In genomic region chr13:91154954-91155353, GRCh38 we compare ENCODE assay signal across 12 cellular contexts.
DNase-seq lines count a peak whose midpoint lies in the region; ATAC-seq and TF ChIP-seq lines count a peak whose summit lies in the region.
"Had no signal": no experiment of that assay in that cellular context is flagged by ENCODE, and none has a peak within 500 bp of the region (broad histone marks: within the 10 kb centered on the region; RNA-seq: fewer than 3 reads in every experiment).

No MANE protein-coding gene starts in this region.

- DNase-seq in MV-4-11 (lab: John Stamatoyannopoulos, UW) (peak; percentile 97), left lung (no peak), dorsolateral prefrontal cortex (no peak), H7 (no peak), GM19240 (ENCODE audit: insufficient read length, low spot score) (no peak)
- DNase-seq: activated B cell treated with CpG ODN at 0.5 μM for 24 hours, IMR-90, NCI-H774 had no signal

- peak overlapping the region; percentile 5 to 66 for H3K27ac ChIP-seq in left lung
- H3K27ac ChIP-seq in dorsolateral prefrontal cortex: no peak overlapping the region

- intact Hi-C loops in left lung (cut with DNase I): no loop called here
- intact Hi-C loops in dorsolateral prefrontal cortex (cut with DNase I): no loop called here

- peak; percentile 84 for ATAC-seq in GM18517 (IDR thresholded peaks at IDR 0.05; ENCODE audit: unreplicated experiment)
- peak; percentile 90 for ATAC-seq in HG02642 (IDR thresholded peaks at IDR 0.05; ENCODE audit: poor library complexity, unreplicated experiment)
- peak; percentile 82 for ATAC-seq in left lung
- no peak for ATAC-seq in GM21737 (IDR thresholded peaks at IDR 0.05; ENCODE audit: unreplicated experiment)

- H3K4me1 ChIP-seq in left lung: no peaks in the 10 kb centered on the region

- H3K36me3 ChIP-seq in left lung (no peaks in the 10 kb centered on the region), H7 (replicated peaks; ENCODE audit: control insufficient read depth, insufficient read depth, low read length) (no peaks in the 10 kb centered on the region)
- H3K36me3 ChIP-seq: BLaER1 treated with 17β-estradiol and CSF1 and Interleukin-3, amounts not matched to agents 10 nM and 100 nM had no signal

- TF ChIP-seq CTCF in left lung (IDR thresholded peaks at IDR 0.05) (no peak), dorsolateral prefrontal cortex (IDR thresholded peaks at IDR 0.05 in 54 of 56, conservative IDR thresholded peaks at IDR 0.05 in 2 of 56; ENCODE audit: low read depth in 1 of 56, partially characterized antibody in 56 of 56) (no peak)

- H3K4me3 ChIP-seq in left lung (no peak overlapping the region), dorsolateral prefrontal cortex (no peak overlapping the region), H7 (ENCODE audit: insufficient read depth, low read depth, low read length) (no peak overlapping the region)
- H3K4me3 ChIP-seq: BLaER1 treated with 17β-estradiol and CSF1 and Interleukin-3, amounts not matched to agents 10 nM and 100 nM had no signal

- no peaks in the 10 kb centered on the region for H3K9me3 ChIP-seq in left lung
- H3K9me3 ChIP-seq: BLaER1 treated with 17β-estradiol and CSF1 and Interleukin-3, amounts not matched to agents 10 nM and 100 nM had no signal

- no peaks in the 10 kb centered on the region for H3K27me3 ChIP-seq in left lung
- peaks cover 0 to 21% (median 0%) of the 10 kb centered on the region in 45 donors for H3K27me3 ChIP-seq in dorsolateral prefrontal cortex
- H3K27me3 ChIP-seq in H7 (ENCODE audit: control insufficient read depth, insufficient read depth, low read length): no peaks in the 10 kb centered on the region
- H3K27me3 ChIP-seq: BLaER1 treated with 17β-estradiol and CSF1 and Interleukin-3, amounts not matched to agents 10 nM and 100 nM had no signal

Comparison
In these comparisons a context has a peak if more than half of its experiments do, and no peak if none do; other contexts are left out.
1. H3K27ac ChIP-seq: peak in left lung (2 of 2); none in dorsolateral prefrontal cortex (0 of 59).